ENCODE assay signal across 23 cellular contexts in the genomic region with DNA sequence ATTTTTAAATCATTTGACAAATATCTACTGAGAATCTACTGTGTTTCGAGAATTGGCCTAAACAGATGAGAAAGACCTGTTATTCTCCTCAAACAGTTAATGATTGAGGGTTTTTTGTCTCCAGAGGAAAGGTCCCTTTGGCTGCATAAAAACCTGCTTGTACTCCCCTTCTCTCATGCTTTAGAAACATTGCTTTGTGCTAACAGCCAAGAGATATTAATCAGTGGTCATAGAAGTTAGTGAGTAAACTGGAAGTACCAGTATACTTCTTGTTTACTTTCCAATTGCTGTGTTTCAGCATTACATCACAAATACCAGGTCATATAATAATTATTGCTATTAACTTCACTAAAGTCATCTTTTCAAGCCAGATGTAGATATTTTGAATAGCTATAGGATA. TPM values are rescaled to one million over a fixed set of nuclear protein-coding genes. Genes with fewer than 3 reads are reported as not detected.
"Had no signal": no experiment of that assay in that cellular context is flagged by ENCODE, and none has a peak within 500 bp of the region (broad histone marks: within the 10 kb centered on the region; RNA-seq: fewer than 3 reads in every experiment).

No MANE protein-coding gene starts in this region.

- ATAC-seq: activated CD8-positive, alpha-beta memory T cell treated with anti-CD3 and anti-CD28 coated beads, Interleukin-2, amount 10 ng/mL, durations not matched to agents 7 days and 5 days; activated CD8-positive, alpha-beta T cell treated with anti-CD3 and anti-CD28 coated beads for 36 hours; heart left ventricle; left colon had no signal

- H3K9me3 ChIP-seq: adrenal gland, heart left ventricle, tibial artery, vagina had no signal

- H3K36me3 ChIP-seq: adrenal gland, heart left ventricle, tibial artery, vagina had no signal

- H3K4me1 ChIP-seq: vagina had no signal

- H3K27ac ChIP-seq: heart left ventricle, tibial artery, vagina had no signal

- DNase-seq: activated CD4-positive, alpha-beta T cell treated with anti-CD3 and anti-CD28 coated beads, Interleukin-2, amount 10 ng/mL, durations not matched to agents 7 days and 5 days; activated CD4-positive, CD25-positive, alpha-beta regulatory T cell treated with anti-CD3 and anti-CD28 coated beads, Interleukin-2, amount 50 U/mL, for 72 hours; activated CD8-positive, alpha-beta memory T cell treated with anti-CD3 and anti-CD28 coated beads, Interleukin-2, amount 10 ng/mL, durations not matched to agents 7 days and 5 days; activated CD8-positive, alpha-beta T cell treated with anti-CD3 and anti-CD28 coated beads for 36 hours; activated T-cell treated with anti-CD3 and anti-CD28 coated beads for 4 hours; adrenal gland; cortex of kidney; endodermal cell; heart left ventricle; left colon; mesenchymal stem cell; naive B cell; occipital lobe; stimulated activated CD4-positive, alpha-beta T cell treated with anti-CD3 and anti-CD28 coated beads, Interleukin-4, amount 100 ng/mL, for 24 hours; substantia nigra; tibial artery had no signal

- H3K36me3 Mint-ChIP-seq: activated CD8-positive, alpha-beta memory T cell treated with anti-CD3 and anti-CD28 coated beads, Interleukin-2, amount 10 ng/mL, durations not matched to agents 7 days and 5 days; activated naive CD8-positive, alpha-beta T cell; naive B cell had no signal

- H3K27ac Mint-ChIP-seq: activated CD4-positive, alpha-beta T cell treated with anti-CD3 and anti-CD28 coated beads, Interleukin-2, amount 10 ng/mL, durations not matched to agents 7 days and 5 days; activated CD8-positive, alpha-beta memory T cell treated with anti-CD3 and anti-CD28 coated beads, Interleukin-2, amount 10 ng/mL, durations not matched to agents 7 days and 5 days; activated CD8-positive, alpha-beta T cell treated with anti-CD3 and anti-CD28 coated beads for 36 hours; activated naive CD8-positive, alpha-beta T cell; endodermal cell; naive B cell; stimulated activated naive CD8-positive, alpha-beta T cell treated with anti-CD3 and anti-CD28 coated beads, Interleukin-15, Interleukin-2, amounts not matched to agents 100 ng/mL and 50 ng/mL, for 24 hours had no signal

- H3K4me3 ChIP-seq: adrenal gland, heart left ventricle, tibial artery, vagina had no signal

- H3K27me3 ChIP-seq: adrenal gland, heart left ventricle, tibial artery, vagina had no signal

- H3K9me3 Mint-ChIP-seq: activated CD4-positive, alpha-beta T cell treated with anti-CD3 and anti-CD28 coated beads, Interleukin-2, amount 10 ng/mL, durations not matched to agents 7 days and 5 days; activated CD8-positive, alpha-beta T cell treated with anti-CD3 and anti-CD28 coated beads for 36 hours; endodermal cell; naive B cell; neural crest cell; stimulated activated naive CD8-positive, alpha-beta T cell treated with anti-CD3 and anti-CD28 coated beads, Interleukin-15, Interleukin-2, amounts not matched to agents 100 ng/mL and 50 ng/mL, for 24 hours had no signal

RNA-seq across cellular contexts. Expression of a gene that starts 34.1 kb away (rescaled TPM):
- total RNA-seq: activated CD4-positive, alpha-beta T cell treated with anti-CD3 and anti-CD28 coated beads, Interleukin-2, amount 10 ng/mL, durations not matched to agents 7 days and 5 days; activated CD8-positive, alpha-beta memory T cell treated with anti-CD3 and anti-CD28 coated beads, Interleukin-2, amount 10 ng/mL, durations not matched to agents 7 days and 5 days; activated CD8-positive, alpha-beta T cell treated with anti-CD3 and anti-CD28 coated beads for 36 hours; fibroblast of villous mesenchyme; neural crest cell; posterior vena cava; T-helper 2 cell treated with Interferon-gamma antibody and Interleukin-4, amounts not matched to agents 100 ng/mL and 5 ng/mL, for 36 hours had no signal
